In the genomic region with DNA sequence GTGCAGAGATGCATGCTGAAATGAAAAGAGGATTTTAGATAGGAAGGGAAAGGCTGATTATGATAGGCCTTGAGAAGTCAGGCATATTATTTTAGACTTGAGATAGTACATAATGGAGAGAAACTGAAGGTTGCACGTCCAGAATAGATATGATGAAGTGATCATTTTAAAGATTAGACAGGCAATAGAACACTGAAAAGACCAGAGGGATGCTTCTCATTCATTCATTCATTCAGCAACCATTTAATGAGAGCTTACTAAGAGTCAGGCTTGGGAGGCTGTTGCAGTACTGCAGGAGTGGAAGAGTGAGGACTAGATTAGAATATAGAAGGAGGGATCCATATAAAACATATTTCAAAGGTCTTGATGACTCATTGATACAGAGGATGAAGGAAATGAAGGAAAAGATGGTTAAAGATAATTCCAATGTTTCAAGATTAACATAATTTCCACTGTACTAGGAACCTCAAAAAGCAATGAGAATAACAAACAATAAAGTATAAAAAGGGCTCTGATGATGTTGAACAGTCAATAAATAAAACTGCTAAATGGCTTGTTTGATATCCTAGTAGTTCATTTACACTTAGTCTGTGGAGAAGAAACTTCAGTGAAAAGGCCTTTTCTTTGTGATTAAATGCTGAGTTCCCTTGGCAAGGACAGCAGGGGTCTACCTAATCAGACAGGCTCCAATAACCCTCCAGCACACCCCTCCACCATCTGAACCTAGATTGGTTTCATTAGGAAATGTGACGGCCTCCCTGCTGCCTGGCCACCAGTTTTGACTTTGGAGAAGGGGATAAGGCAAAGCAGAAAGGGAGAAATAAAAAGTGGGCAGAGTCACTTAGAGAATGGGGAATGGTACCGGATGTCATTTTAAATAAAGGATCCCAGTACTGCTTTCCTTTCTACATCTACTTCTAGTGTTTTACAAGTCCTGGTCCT, we compare ENCODE assay signal across 1 cellular context.
TF ChIP-seq lines count a peak whose summit lies in the region.

No MANE protein-coding gene starts in this region.

TF ChIP-seq in K562, 482 proteins besides CTCF, POLR2A, EP300 and RAD21:
- TF ChIP-seq RBM25 (IDR thresholded peaks at IDR 0.05; ENCODE audit: low read depth, low read length, severe bottlenecking) (peak; percentile 35), E2F1 (CRISPR knock-in tag; IDR thresholded peaks at IDR 0.05) (no peak), KLF1 (tag; IDR thresholded peaks at IDR 0.05) (no peak), KAT7 (CRISPR knock-in tag; IDR thresholded peaks at IDR 0.05; ENCODE audit: borderline replicate concordance) (no peak), SMAD3 (CRISPR knock-in tag; conservative IDR thresholded peaks at IDR 0.05) (no peak), DPF2 (IDR thresholded peaks at IDR 0.05) (no peak), ARNT (IDR thresholded peaks at IDR 0.05) (no peak), DNMT1 (IDR thresholded peaks at IDR 0.05) (no peak), FUS (optimal IDR thresholded peaks at IDR 0.05; ENCODE audit: low read depth, low read length) (no peak), ZNF507 (tag; conservative IDR thresholded peaks at IDR 0.05) (no peak), ELF1 (tag; IDR thresholded peaks at IDR 0.05) (no peak), CGGBP1 (CRISPR knock-in tag; IDR thresholded peaks at IDR 0.05) (no peak), ZNF354B (CRISPR knock-in tag; IDR thresholded peaks at IDR 0.05) (no peak), ZNF24 (IDR thresholded peaks at IDR 0.05) (peak; percentile 56; the same call in 1 of the 2 replicates), ZNF445 (CRISPR knock-in tag; IDR thresholded peaks at IDR 0.05; ENCODE audit: low read depth) (no peak), SMARCC2 (IDR thresholded peaks at IDR 0.05; ENCODE audit: low read depth) (no peak)
- TF ChIP-seq, protein P1, sequence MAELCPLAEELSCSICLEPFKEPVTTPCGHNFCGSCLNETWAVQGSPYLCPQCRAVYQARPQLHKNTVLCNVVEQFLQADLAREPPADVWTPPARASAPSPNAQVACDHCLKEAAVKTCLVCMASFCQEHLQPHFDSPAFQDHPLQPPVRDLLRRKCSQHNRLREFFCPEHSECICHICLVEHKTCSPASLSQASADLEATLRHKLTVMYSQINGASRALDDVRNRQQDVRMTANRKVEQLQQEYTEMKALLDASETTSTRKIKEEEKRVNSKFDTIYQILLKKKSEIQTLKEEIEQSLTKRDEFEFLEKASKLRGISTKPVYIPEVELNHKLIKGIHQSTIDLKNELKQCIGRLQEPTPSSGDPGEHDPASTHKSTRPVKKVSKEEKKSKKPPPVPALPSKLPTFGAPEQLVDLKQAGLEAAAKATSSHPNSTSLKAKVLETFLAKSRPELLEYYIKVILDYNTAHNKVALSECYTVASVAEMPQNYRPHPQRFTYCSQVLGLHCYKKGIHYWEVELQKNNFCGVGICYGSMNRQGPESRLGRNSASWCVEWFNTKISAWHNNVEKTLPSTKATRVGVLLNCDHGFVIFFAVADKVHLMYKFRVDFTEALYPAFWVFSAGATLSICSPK (IDR thresholded peaks at IDR 0.05; ENCODE audit: borderline replicate concordance) = 0 out of 2 replicates have a peak, but pooled peaks have one; percentile 33
- TF ChIP-seq, protein P2, sequence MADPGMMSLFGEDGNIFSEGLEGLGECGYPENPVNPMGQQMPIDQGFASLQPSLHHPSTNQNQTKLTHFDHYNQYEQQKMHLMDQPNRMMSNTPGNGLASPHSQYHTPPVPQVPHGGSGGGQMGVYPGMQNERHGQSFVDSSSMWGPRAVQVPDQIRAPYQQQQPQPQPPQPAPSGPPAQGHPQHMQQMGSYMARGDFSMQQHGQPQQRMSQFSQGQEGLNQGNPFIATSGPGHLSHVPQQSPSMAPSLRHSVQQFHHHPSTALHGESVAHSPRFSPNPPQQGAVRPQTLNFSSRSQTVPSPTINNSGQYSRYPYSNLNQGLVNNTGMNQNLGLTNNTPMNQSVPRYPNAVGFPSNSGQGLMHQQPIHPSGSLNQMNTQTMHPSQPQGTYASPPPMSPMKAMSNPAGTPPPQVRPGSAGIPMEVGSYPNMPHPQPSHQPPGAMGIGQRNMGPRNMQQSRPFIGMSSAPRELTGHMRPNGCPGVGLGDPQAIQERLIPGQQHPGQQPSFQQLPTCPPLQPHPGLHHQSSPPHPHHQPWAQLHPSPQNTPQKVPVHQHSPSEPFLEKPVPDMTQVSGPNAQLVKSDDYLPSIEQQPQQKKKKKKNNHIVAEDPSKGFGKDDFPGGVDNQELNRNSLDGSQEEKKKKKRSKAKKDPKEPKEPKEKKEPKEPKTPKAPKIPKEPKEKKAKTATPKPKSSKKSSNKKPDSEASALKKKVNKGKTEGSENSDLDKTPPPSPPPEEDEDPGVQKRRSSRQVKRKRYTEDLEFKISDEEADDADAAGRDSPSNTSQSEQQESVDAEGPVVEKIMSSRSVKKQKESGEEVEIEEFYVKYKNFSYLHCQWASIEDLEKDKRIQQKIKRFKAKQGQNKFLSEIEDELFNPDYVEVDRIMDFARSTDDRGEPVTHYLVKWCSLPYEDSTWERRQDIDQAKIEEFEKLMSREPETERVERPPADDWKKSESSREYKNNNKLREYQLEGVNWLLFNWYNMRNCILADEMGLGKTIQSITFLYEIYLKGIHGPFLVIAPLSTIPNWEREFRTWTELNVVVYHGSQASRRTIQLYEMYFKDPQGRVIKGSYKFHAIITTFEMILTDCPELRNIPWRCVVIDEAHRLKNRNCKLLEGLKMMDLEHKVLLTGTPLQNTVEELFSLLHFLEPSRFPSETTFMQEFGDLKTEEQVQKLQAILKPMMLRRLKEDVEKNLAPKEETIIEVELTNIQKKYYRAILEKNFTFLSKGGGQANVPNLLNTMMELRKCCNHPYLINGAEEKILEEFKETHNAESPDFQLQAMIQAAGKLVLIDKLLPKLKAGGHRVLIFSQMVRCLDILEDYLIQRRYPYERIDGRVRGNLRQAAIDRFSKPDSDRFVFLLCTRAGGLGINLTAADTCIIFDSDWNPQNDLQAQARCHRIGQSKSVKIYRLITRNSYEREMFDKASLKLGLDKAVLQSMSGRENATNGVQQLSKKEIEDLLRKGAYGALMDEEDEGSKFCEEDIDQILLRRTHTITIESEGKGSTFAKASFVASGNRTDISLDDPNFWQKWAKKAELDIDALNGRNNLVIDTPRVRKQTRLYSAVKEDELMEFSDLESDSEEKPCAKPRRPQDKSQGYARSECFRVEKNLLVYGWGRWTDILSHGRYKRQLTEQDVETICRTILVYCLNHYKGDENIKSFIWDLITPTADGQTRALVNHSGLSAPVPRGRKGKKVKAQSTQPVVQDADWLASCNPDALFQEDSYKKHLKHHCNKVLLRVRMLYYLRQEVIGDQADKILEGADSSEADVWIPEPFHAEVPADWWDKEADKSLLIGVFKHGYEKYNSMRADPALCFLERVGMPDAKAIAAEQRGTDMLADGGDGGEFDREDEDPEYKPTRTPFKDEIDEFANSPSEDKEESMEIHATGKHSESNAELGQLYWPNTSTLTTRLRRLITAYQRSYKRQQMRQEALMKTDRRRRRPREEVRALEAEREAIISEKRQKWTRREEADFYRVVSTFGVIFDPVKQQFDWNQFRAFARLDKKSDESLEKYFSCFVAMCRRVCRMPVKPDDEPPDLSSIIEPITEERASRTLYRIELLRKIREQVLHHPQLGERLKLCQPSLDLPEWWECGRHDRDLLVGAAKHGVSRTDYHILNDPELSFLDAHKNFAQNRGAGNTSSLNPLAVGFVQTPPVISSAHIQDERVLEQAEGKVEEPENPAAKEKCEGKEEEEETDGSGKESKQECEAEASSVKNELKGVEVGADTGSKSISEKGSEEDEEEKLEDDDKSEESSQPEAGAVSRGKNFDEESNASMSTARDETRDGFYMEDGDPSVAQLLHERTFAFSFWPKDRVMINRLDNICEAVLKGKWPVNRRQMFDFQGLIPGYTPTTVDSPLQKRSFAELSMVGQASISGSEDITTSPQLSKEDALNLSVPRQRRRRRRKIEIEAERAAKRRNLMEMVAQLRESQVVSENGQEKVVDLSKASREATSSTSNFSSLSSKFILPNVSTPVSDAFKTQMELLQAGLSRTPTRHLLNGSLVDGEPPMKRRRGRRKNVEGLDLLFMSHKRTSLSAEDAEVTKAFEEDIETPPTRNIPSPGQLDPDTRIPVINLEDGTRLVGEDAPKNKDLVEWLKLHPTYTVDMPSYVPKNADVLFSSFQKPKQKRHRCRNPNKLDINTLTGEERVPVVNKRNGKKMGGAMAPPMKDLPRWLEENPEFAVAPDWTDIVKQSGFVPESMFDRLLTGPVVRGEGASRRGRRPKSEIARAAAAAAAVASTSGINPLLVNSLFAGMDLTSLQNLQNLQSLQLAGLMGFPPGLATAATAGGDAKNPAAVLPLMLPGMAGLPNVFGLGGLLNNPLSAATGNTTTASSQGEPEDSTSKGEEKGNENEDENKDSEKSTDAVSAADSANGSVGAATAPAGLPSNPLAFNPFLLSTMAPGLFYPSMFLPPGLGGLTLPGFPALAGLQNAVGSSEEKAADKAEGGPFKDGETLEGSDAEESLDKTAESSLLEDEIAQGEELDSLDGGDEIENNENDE (IDR thresholded peaks at IDR 0.05; ENCODE audit: low read depth, low read length) = no peak
- TF ChIP-seq, protein P3, sequence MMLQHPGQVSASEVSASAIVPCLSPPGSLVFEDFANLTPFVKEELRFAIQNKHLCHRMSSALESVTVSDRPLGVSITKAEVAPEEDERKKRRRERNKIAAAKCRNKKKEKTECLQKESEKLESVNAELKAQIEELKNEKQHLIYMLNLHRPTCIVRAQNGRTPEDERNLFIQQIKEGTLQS (IDR thresholded peaks at IDR 0.05) = peak; percentile 43; the same call in 1 of the 2 replicates
- TF ChIP-seq, protein P3 (CRISPR knock-in tag; conservative IDR thresholded peaks at IDR 0.05) = no peak
